ENCODE assay signal across 1 cellular context in the genomic region with DNA sequence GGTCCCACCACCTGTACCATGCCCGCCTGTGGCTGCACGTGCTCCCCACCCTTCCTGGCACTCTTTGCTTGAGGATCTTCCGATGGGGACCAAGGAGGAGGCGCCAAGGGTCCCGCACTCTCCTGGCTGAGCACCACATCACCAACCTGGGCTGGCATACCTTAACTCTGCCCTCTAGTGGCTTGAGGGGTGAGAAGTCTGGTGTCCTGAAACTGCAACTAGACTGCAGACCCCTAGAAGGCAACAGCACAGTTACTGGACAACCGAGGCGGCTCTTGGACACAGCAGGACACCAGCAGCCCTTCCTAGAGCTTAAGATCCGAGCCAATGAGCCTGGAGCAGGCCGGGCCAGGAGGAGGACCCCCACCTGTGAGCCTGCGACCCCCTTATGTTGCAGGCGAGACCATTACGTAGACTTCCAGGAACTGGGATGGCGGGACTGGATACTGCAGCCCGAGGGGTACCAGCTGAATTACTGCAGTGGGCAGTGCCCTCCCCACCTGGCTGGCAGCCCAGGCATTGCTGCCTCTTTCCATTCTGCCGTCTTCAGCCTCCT.
TF ChIP-seq lines count a peak whose summit lies in the region.

No MANE protein-coding gene starts in this region.

TF ChIP-seq in WTC11, 78 proteins besides CTCF, POLR2A, EP300 and RAD21 (continued from another document):
- TF ChIP-seq ZNF423 (CRISPR knock-in tag; IDR thresholded peaks at IDR 0.05) (no peak), TEAD1 (CRISPR knock-in tag; IDR thresholded peaks at IDR 0.05) (0 out of 2 replicates have a peak, but pooled peaks have one; percentile 43), GRHL2 (CRISPR knock-in tag; IDR thresholded peaks at IDR 0.05; ENCODE audit: insufficient replicate concordance, severe bottlenecking) (no peak), NR1H2 (CRISPR knock-in tag; IDR thresholded peaks at IDR 0.05) (no peak), SMAD4 (CRISPR knock-in tag; IDR thresholded peaks at IDR 0.05) (no peak), HMGA2 (CRISPR knock-in tag; IDR thresholded peaks at IDR 0.05) (no peak), NR2C2 (CRISPR knock-in tag; IDR thresholded peaks at IDR 0.05) (no peak), IRF2 (CRISPR knock-in tag; IDR thresholded peaks at IDR 0.05; ENCODE audit: borderline replicate concordance, low read depth) (no peak), TEAD4 (CRISPR knock-in tag; IDR thresholded peaks at IDR 0.05) (no peak), JUN (CRISPR knock-in tag; IDR thresholded peaks at IDR 0.05) (no peak), SMAD3 (CRISPR knock-in tag; IDR thresholded peaks at IDR 0.05; ENCODE audit: borderline replicate concordance) (no peak), FOXP1 (CRISPR knock-in tag; IDR thresholded peaks at IDR 0.05; ENCODE audit: borderline replicate concordance) (peak; percentile 41; the same call in 1 of the 2 replicates), NFATC4 (CRISPR knock-in tag; IDR thresholded peaks at IDR 0.05) (no peak)
- TF ChIP-seq, protein P1, sequence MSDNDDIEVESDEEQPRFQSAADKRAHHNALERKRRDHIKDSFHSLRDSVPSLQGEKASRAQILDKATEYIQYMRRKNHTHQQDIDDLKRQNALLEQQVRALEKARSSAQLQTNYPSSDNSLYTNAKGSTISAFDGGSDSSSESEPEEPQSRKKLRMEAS (CRISPR knock-in tag; IDR thresholded peaks at IDR 0.05) = peak; percentile 87
- TF ChIP-seq, protein P2, sequence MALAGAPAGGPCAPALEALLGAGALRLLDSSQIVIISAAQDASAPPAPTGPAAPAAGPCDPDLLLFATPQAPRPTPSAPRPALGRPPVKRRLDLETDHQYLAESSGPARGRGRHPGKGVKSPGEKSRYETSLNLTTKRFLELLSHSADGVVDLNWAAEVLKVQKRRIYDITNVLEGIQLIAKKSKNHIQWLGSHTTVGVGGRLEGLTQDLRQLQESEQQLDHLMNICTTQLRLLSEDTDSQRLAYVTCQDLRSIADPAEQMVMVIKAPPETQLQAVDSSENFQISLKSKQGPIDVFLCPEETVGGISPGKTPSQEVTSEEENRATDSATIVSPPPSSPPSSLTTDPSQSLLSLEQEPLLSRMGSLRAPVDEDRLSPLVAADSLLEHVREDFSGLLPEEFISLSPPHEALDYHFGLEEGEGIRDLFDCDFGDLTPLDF (CRISPR knock-in tag; IDR thresholded peaks at IDR 0.05) = 0 out of 2 replicates have a peak, but pooled peaks have one; percentile 47
- TF ChIP-seq, protein P3, sequence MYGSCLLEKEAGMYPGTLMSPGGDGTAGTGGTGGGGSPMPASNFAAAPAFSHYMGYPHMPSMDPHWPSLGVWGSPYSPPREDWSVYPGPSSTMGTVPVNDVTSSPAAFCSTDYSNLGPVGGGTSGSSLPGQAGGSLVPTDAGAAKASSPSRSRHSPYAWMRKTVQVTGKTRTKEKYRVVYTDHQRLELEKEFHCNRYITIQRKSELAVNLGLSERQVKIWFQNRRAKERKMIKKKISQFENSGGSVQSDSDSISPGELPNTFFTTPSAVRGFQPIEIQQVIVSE (CRISPR knock-in tag; IDR thresholded peaks at IDR 0.05; ENCODE audit: borderline replicate concordance) = no peak
- TF ChIP-seq, protein P4, sequence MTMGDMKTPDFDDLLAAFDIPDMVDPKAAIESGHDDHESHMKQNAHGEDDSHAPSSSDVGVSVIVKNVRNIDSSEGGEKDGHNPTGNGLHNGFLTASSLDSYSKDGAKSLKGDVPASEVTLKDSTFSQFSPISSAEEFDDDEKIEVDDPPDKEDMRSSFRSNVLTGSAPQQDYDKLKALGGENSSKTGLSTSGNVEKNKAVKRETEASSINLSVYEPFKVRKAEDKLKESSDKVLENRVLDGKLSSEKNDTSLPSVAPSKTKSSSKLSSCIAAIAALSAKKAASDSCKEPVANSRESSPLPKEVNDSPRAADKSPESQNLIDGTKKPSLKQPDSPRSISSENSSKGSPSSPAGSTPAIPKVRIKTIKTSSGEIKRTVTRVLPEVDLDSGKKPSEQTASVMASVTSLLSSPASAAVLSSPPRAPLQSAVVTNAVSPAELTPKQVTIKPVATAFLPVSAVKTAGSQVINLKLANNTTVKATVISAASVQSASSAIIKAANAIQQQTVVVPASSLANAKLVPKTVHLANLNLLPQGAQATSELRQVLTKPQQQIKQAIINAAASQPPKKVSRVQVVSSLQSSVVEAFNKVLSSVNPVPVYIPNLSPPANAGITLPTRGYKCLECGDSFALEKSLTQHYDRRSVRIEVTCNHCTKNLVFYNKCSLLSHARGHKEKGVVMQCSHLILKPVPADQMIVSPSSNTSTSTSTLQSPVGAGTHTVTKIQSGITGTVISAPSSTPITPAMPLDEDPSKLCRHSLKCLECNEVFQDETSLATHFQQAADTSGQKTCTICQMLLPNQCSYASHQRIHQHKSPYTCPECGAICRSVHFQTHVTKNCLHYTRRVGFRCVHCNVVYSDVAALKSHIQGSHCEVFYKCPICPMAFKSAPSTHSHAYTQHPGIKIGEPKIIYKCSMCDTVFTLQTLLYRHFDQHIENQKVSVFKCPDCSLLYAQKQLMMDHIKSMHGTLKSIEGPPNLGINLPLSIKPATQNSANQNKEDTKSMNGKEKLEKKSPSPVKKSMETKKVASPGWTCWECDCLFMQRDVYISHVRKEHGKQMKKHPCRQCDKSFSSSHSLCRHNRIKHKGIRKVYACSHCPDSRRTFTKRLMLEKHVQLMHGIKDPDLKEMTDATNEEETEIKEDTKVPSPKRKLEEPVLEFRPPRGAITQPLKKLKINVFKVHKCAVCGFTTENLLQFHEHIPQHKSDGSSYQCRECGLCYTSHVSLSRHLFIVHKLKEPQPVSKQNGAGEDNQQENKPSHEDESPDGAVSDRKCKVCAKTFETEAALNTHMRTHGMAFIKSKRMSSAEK (CRISPR knock-in tag; IDR thresholded peaks at IDR 0.05; ENCODE audit: borderline replicate concordance) = peak; percentile 30; the same call in 1 of the 2 replicates
TF ChIP-seq in WTC11: peak in this region for 7.
